8 cellular contexts compared by ENCODE assay signal in the genomic region with DNA sequence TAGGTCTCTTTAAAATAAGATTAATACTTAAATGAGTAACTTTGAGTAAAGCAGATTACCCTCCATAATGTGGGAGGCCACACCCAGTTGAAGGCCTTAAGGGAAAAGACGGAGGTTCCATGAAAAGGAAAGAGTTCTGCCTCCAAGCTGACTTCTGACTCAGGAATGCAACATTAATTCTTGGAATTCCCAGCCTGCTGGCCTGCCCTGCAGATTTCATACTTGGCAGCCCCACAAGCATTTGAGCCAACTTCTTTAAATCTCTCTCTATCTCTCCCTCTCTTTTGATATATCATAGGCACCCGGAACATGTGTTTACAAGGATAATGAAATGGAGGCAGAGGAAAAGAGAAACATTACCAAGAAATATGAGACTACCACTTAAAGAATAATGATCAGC.
DNase-seq lines count a peak whose midpoint lies in the region; TF ChIP-seq lines count a peak whose summit lies in the region.
"Had no signal": no experiment of that assay in that cellular context is flagged by ENCODE, and none has a peak within 500 bp of the region (broad histone marks: within the 10 kb centered on the region; RNA-seq: fewer than 3 reads in every experiment).

No MANE protein-coding gene starts in this region.

- H3K27me3 ChIP-seq in CD8-positive, alpha-beta memory T cell (ENCODE audit: insufficient read depth, low read length, poor library complexity, severe bottlenecking): no peaks in the 10 kb centered on the region

- H3K36me3 ChIP-seq in CD8-positive, alpha-beta memory T cell (ENCODE audit: insufficient read depth, low read length): no peaks in the 10 kb centered on the region

- H3K9me3 ChIP-seq in CD8-positive, alpha-beta memory T cell (ENCODE audit: low read length): no peaks in the 10 kb centered on the region

- H3K27ac ChIP-seq in CD8-positive, alpha-beta memory T cell (ENCODE audit: low read depth, low read length): no peak overlapping the region

- DNase-seq in HCEC 1CT (peak; percentile 81), T1000 (lab: John Stamatoyannopoulos, UW) (peak; percentile 28), glomerular visceral epithelial cell (ENCODE audit: extremely low spot score) (peak; percentile 89), smooth muscle cell of the brain vasculature (ENCODE audit: low read depth, low spot score) (peak; percentile 13), NCI-H345 (lab: John Stamatoyannopoulos, UW) (no peak), erythroblast (lab: John Stamatoyannopoulos, UW) (no peak)
- no peak for DNase-seq in CD8-positive, alpha-beta memory T cell
- DNase-seq: nucleus accumbens had no signal

- H3K4me3 Mint-ChIP-seq in CD8-positive, alpha-beta memory T cell: no peak overlapping the region

- no peaks in the 10 kb centered on the region for H3K4me1 Mint-ChIP-seq in CD8-positive, alpha-beta memory T cell

- no peak overlapping the region for H3K4me3 ChIP-seq in CD8-positive, alpha-beta memory T cell (ENCODE audit: low read length)

- no peaks in the 10 kb centered on the region for H3K27me3 Mint-ChIP-seq in CD8-positive, alpha-beta memory T cell

- no peaks in the 10 kb centered on the region for H3K36me3 Mint-ChIP-seq in CD8-positive, alpha-beta memory T cell

- POLR2A ChIA-PET in CD8-positive, alpha-beta memory T cell (lab: Charles Lee): no interaction called here

- CTCF ChIA-PET in CD8-positive, alpha-beta memory T cell (lab: Charles Lee): no interaction called here

- H3K27ac Mint-ChIP-seq in CD8-positive, alpha-beta memory T cell: no peak overlapping the region

- peaks cover 0 to 25% (median 9%) of the 10 kb centered on the region in 5 donors for H3K9me3 Mint-ChIP-seq in CD8-positive, alpha-beta memory T cell

- H3K4me1 ChIP-seq in CD8-positive, alpha-beta memory T cell (ENCODE audit: insufficient read depth, low read length): no peaks in the 10 kb centered on the region

- TF ChIP-seq POLR2A in erythroblast (IDR thresholded peaks at IDR 0.05; ENCODE audit: low read length): no peak

Comparison
In these comparisons a context has a peak if more than half of its experiments do, and no peak if none do; other contexts are left out.
1. DNase-seq: peak in HCEC 1CT (single experiment), T1000 (single experiment), glomerular visceral epithelial cell (single experiment) and smooth muscle cell of the brain vasculature (single experiment); none in NCI-H345 (single experiment), erythroblast (0 of 2) and CD8-positive, alpha-beta memory T cell (0 of 5).